In the genomic region with DNA sequence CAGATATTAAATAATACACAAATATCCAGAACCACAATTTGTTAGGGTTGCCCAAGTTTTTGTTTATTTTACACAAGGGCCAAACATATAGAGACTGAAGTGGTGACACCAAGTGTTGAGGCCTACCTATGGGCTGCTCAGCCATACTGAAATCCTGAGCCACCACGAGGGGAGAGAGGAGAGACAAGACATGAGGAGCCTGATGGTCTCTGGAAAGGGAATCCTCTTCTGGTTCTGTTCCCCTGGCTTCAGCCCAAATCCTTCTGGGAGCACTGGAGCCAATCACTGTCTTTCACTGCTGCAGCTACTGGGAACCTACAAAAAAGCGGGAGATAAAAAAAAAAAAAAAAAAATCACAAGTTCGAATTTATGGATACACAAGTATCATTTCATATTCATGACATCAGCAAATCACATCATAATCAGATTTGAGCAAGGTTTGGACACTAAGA, we compare ENCODE assay signal across 11 cellular contexts. TPM values are rescaled to one million over a fixed set of nuclear protein-coding genes. Genes with fewer than 3 reads are reported as not detected.
DNase-seq lines count a peak whose midpoint lies in the region; ATAC-seq, FAIRE-seq and TF ChIP-seq lines count a peak whose summit lies in the region.
"Had no signal": no experiment of that assay in that cellular context is flagged by ENCODE, and none has a peak within 500 bp of the region (broad histone marks: within the 10 kb centered on the region; RNA-seq: fewer than 3 reads in every experiment).

No MANE protein-coding gene starts in this region.

- H3K27me3 Mint-ChIP-seq in astrocyte (ENCODE audit: low read depth, unreplicated experiment): no peaks in the 10 kb centered on the region

- no peak for TF ChIP-seq CTCF in astrocyte (IDR thresholded peaks at IDR 0.05; ENCODE audit: insufficient read depth, low read depth, low read length)
- no peak for TF ChIP-seq CTCF in D721Med (IDR thresholded peaks at IDR 0.05; ENCODE audit: insufficient read depth, missing control alignments)

- DNase-seq in astrocyte (ENCODE audit: low read depth): no peak
- no peak for DNase-seq in stimulated activated CD4-positive, alpha-beta T cell treated with anti-CD3 and anti-CD28 coated beads, Interleukin-2, amount 100 ng/mL, for 48 hours
- DNase-seq in D721Med (ENCODE audit: insufficient read length, low spot score): no peak
- DNase-seq in inferior parietal cortex (ENCODE audit: extremely low spot score): no peak
- DNase-seq: activated CD8-positive, alpha-beta T cell treated with anti-CD3 and anti-CD28 coated beads, Interleukin-2, amount 10 ng/mL, durations not matched to agents 7 days and 5 days; NCI-H1048 had no signal

- 24% methylated on average over 3 of the region's 3 CpGs for WGBS in HUES64

- peaks cover 20% of the 10 kb centered on the region for H3K4me1 ChIP-seq in ACC112 (ENCODE audit: control insufficient read depth, insufficient read depth, low read length, unreplicated experiment)
- peaks cover 61% of the 10 kb centered on the region for H3K4me1 ChIP-seq in HUES64 (ENCODE audit: insufficient read depth, low read length)
- peaks cover 35% of the 10 kb centered on the region for H3K4me1 ChIP-seq in astrocyte (ENCODE audit: insufficient read depth, low read length)
- H3K4me1 ChIP-seq in muscle layer of colon (ENCODE audit: insufficient read depth, low read length): peaks cover 36% of the 10 kb centered on the region

- H3K9me3 ChIP-seq in HUES64 (ENCODE audit: insufficient read depth, low read depth, low read length) (no peaks in the 10 kb centered on the region), astrocyte (ENCODE audit: insufficient read depth, low read depth, low read length) (no peaks in the 10 kb centered on the region), muscle layer of colon (ENCODE audit: low read length) (no peaks in the 10 kb centered on the region)

- H3K36me3 ChIP-seq in ACC112 (ENCODE audit: insufficient read depth, low read length) (no peaks in the 10 kb centered on the region), HUES64 (ENCODE audit: insufficient read depth, low read length) (no peaks in the 10 kb centered on the region), astrocyte (ENCODE audit: insufficient read depth, low read length) (no peaks in the 10 kb centered on the region), muscle layer of colon (ENCODE audit: insufficient read depth, low read length) (no peaks in the 10 kb centered on the region)

- no peaks in the 10 kb centered on the region for H3K9me3 Mint-ChIP-seq in astrocyte (ENCODE audit: unreplicated experiment)

- H3K79me2 ChIP-seq in ACC112 (ENCODE audit: control insufficient read depth, insufficient read depth, low read length, unreplicated experiment): peaks cover 2% of the 10 kb centered on the region
- peaks cover 9% of the 10 kb centered on the region for H3K79me2 ChIP-seq in astrocyte (ENCODE audit: insufficient read depth, low read length)

- peak overlapping the region; percentile 96 for H3K9ac ChIP-seq in HUES64 (ENCODE audit: low read depth, low read length)
- peak overlapping the region; percentile 90 for H3K9ac ChIP-seq in astrocyte (ENCODE audit: low read length)
- no peak overlapping the region for H3K9ac ChIP-seq in muscle layer of colon (ENCODE audit: low read length)

- H3K27me3 ChIP-seq in ACC112 (ENCODE audit: insufficient read depth, low read length) (no peaks in the 10 kb centered on the region), HUES64 (ENCODE audit: insufficient read depth, low read length) (no peaks in the 10 kb centered on the region), astrocyte (ENCODE audit: insufficient read depth, low read length) (no peaks in the 10 kb centered on the region), muscle layer of colon (ENCODE audit: control insufficient read depth in 1 of 2, insufficient read depth in 2 of 2, low read length in 2 of 2) (no peaks in the 10 kb centered on the region)

- peak overlapping the region; percentile 92 for H3K4me2 ChIP-seq in astrocyte (ENCODE audit: low read length)

- H3K27ac Mint-ChIP-seq in astrocyte (ENCODE audit: unreplicated experiment): peak overlapping the region; percentile 93
- H3K27ac Mint-ChIP-seq: activated CD8-positive, alpha-beta T cell treated with anti-CD3 and anti-CD28 coated beads, Interleukin-2, amount 10 ng/mL, durations not matched to agents 7 days and 5 days had no signal

- no peak for ATAC-seq in GM18870 (IDR thresholded peaks at IDR 0.05; ENCODE audit: unreplicated experiment)
- ATAC-seq: activated CD8-positive, alpha-beta T cell treated with anti-CD3 and anti-CD28 coated beads, Interleukin-2, amount 10 ng/mL, durations not matched to agents 7 days and 5 days had no signal

- no peaks in the 10 kb centered on the region for H3K36me3 Mint-ChIP-seq in astrocyte (ENCODE audit: low read depth, unreplicated experiment)

- peak overlapping the region; percentile 83; the same call in 1 of the 2 replicates for H3K4me3 ChIP-seq in ACC112 (ENCODE audit: low read depth, low read length)
- peak overlapping the region; percentile 74 for H3K4me3 ChIP-seq in HUES64 (ENCODE audit: low read length)
- H3K4me3 ChIP-seq in astrocyte (ENCODE audit: insufficient read depth, low read depth, low read length): no peak overlapping the region
- no peak overlapping the region for H3K4me3 ChIP-seq in muscle layer of colon (ENCODE audit: low read depth in 1 of 2, low read length in 2 of 2)

- FAIRE-seq in astrocyte (lab: Jason Lieb, UNC) (no peak), D721Med (lab: Jason Lieb, UNC) (no peak)
- FAIRE-seq: endometrium had no signal

- no peak overlapping the region for H3K27ac ChIP-seq in ACC112 (ENCODE audit: low read depth, low read length)
- peak overlapping the region; percentile 100 for H3K27ac ChIP-seq in HUES64 (ENCODE audit: low read depth, low read length)
- peak overlapping the region; percentile 97 for H3K27ac ChIP-seq in astrocyte (ENCODE audit: low read depth, low read length)
- H3K27ac ChIP-seq in muscle layer of colon (ENCODE audit: low read depth, low read length): peak overlapping the region; percentile 100

- H4K20me1 ChIP-seq in astrocyte (ENCODE audit: insufficient read depth, low read length): no peaks in the 10 kb centered on the region

- H3K4me1 Mint-ChIP-seq in astrocyte (ENCODE audit: low read depth, unreplicated experiment): peaks cover 40% of the 10 kb centered on the region

- H2AFZ ChIP-seq in ACC112 (ENCODE audit: low read length, unreplicated experiment) (peak overlapping the region; percentile 16), astrocyte (ENCODE audit: low read depth, low read length) (peak overlapping the region; percentile 36)

- H3K4me3 Mint-ChIP-seq in astrocyte (ENCODE audit: unreplicated experiment): peak overlapping the region; percentile 71
- H3K4me3 Mint-ChIP-seq: activated CD8-positive, alpha-beta T cell treated with anti-CD3 and anti-CD28 coated beads, Interleukin-2, amount 10 ng/mL, durations not matched to agents 7 days and 5 days had no signal

RNA-seq across cellular contexts. Expression of a gene that starts 1.9 kb away (rescaled TPM):
- 7.8 TPM for polyA plus RNA-seq in HUES64 (2013, experiment 1 of 2)
- 13.9 TPM for polyA plus RNA-seq in HUES64 (2013, experiment 2 of 2)
- 5.9 and 7.8 TPM in 2 replicates for total RNA-seq in astrocyte

RNA-seq across cellular contexts. Expression of a gene that starts 10.4 kb away (rescaled TPM):
- polyA plus RNA-seq in HUES64 (2013, experiment 1 of 2): 33.7 TPM
- polyA plus RNA-seq in HUES64 (2013, experiment 2 of 2): 38.4 TPM
- 33.7 and 46.9 TPM in 2 replicates for total RNA-seq in astrocyte

Comparison
In these comparisons a context has a peak if more than half of its experiments do, and no peak if none do; other contexts are left out.
1. H3K4me3 ChIP-seq: peak in ACC112 (single experiment) and HUES64 (single experiment); none in astrocyte (single experiment) and muscle layer of colon (0 of 2).